In genomic region chr11:108197351-108197750, GRCh38 we compare ENCODE assay signal across 15 cellular contexts. TPM values are rescaled to one million over a fixed set of nuclear protein-coding genes. Genes with fewer than 3 reads are reported as not detected.
A peak's percentile ranks its signal among the peaks of the same experiment; 100 is the strongest.
DNase-seq lines count a peak whose midpoint lies in the region; ATAC-seq and TF ChIP-seq lines count a peak whose summit lies in the region.
"Had no signal": no experiment of that assay in that cellular context is flagged by ENCODE, and none has a peak within 500 bp of the region (broad histone marks: within the 10 kb centered on the region; RNA-seq: fewer than 3 reads in every experiment).

No MANE protein-coding gene starts in this region.

- H3K4me1 Mint-ChIP-seq in effector memory CD8-positive, alpha-beta T cell (ENCODE audit: low read depth in 2 of 2) = peaks cover 23 to 47% of the 10 kb centered on the region in 2 donors

- no peak overlapping the region for H2BK12ac ChIP-seq in neuronal stem cell (ENCODE audit: low read length)

- DNase-seq in GM10266 (ENCODE audit: extremely low spot score) (peak; percentile 14), NCI-H1092 treated with DMSO at 0.1 percent for 48 hours (lab: John Stamatoyannopoulos, UW) (no peak), NCI-H1436 treated with DMSO at 0.1 percent for 48 hours (lab: John Stamatoyannopoulos, UW) (no peak), neuronal stem cell (ENCODE audit: low spot score) (no peak)
- no peak for DNase-seq in effector memory CD8-positive, alpha-beta T cell
- DNase-seq: activated naive CD4-positive, alpha-beta T cell treated with Interleukin-2 at 50 U/mL for 16 hours; DND-41; effector CD8-positive, alpha-beta T cell; HFFc6; naive B cell; Right ventricle myocardium superior; T1000 had no signal

- no peak overlapping the region for H3K4me3 Mint-ChIP-seq in effector memory CD8-positive, alpha-beta T cell
- H3K4me3 Mint-ChIP-seq: HFFc6, naive B cell had no signal

- no peak overlapping the region for H4K91ac ChIP-seq in neuronal stem cell (ENCODE audit: low read depth, low read length, poor library complexity)

- H2AFZ ChIP-seq in neuronal stem cell (ENCODE audit: low read length) = no peak overlapping the region

- no peak overlapping the region for H3K4me3 ChIP-seq in neuronal stem cell (ENCODE audit: low read length in 2 of 2)
- H3K4me3 ChIP-seq: BLaER1 had no signal

- H3K18ac ChIP-seq in neuronal stem cell (ENCODE audit: low read length) = no peak overlapping the region

- no peak overlapping the region for H3K27ac ChIP-seq in neuronal stem cell (replicated peaks; ENCODE audit: low read length)
- H3K27ac ChIP-seq: BLaER1 had no signal

- no peak overlapping the region for H2BK15ac ChIP-seq in neuronal stem cell (ENCODE audit: low read length)

- H3K27me3 ChIP-seq in neuronal stem cell (ENCODE audit: control insufficient read depth in 3 of 3, insufficient read depth in 3 of 3, low read depth in 1 of 3, low read length in 3 of 3) = no peaks in the 10 kb centered on the region
- H3K27me3 ChIP-seq: BLaER1 had no signal

- H3K23ac ChIP-seq in neuronal stem cell (ENCODE audit: low read depth, low read length, poor library complexity) = no peak overlapping the region

- no peak overlapping the region for H3K4ac ChIP-seq in neuronal stem cell (ENCODE audit: low read length)

- H3K9me3 ChIP-seq in neuronal stem cell (replicated peaks in 1 of 2; ENCODE audit: control insufficient read depth in 2 of 2, insufficient read depth in 1 of 2, low read depth in 1 of 2, low read length in 2 of 2) = no peaks in the 10 kb centered on the region
- H3K9me3 ChIP-seq: BLaER1 had no signal

- ATAC-seq in GM18511 (IDR thresholded peaks at IDR 0.05; ENCODE audit: unreplicated experiment) = peak; percentile 37
- ATAC-seq in HG03064 (IDR thresholded peaks at IDR 0.05; ENCODE audit: low read depth, unreplicated experiment) = peak; percentile 49
- no peak for ATAC-seq in effector memory CD8-positive, alpha-beta T cell (replicated peaks)

- peaks cover 8 to 96% of the 10 kb centered on the region in 2 donors for H3K36me3 ChIP-seq in neuronal stem cell (replicated peaks in 1 of 2; ENCODE audit: control insufficient read depth in 2 of 2, insufficient read depth in 2 of 2, low read length in 2 of 2)

- H3K4me1 ChIP-seq in neuronal stem cell (ENCODE audit: control insufficient read depth in 2 of 2, insufficient read depth in 1 of 2, low read depth in 1 of 2, low read length in 2 of 2) = no peaks in the 10 kb centered on the region
- H3K4me1 ChIP-seq: BLaER1 had no signal

- H3K9ac ChIP-seq in neuronal stem cell (ENCODE audit: low read depth, low read length, poor library complexity) = no peak overlapping the region
- H3K9ac ChIP-seq: BLaER1 had no signal

- no peak overlapping the region for H2BK120ac ChIP-seq in neuronal stem cell (ENCODE audit: low read depth, low read length)

- no peaks in the 10 kb centered on the region for H3K9me3 Mint-ChIP-seq in effector memory CD8-positive, alpha-beta T cell
- H3K9me3 Mint-ChIP-seq: HFFc6, naive B cell had no signal

- no peak for TF ChIP-seq CTCF in GM10266 (IDR thresholded peaks at IDR 0.05; ENCODE audit: control insufficient read depth, insufficient read depth, low read depth, missing control alignments)

- no peak overlapping the region for H3K4me2 ChIP-seq in neuronal stem cell (ENCODE audit: insufficient read depth, low read length, poor library complexity, severe bottlenecking)
- H3K4me2 ChIP-seq: BLaER1 had no signal

- H3K36me3 Mint-ChIP-seq in effector memory CD8-positive, alpha-beta T cell (ENCODE audit: insufficient read depth) = peaks cover 43% of the 10 kb centered on the region

- peak overlapping the region; percentile 82 to 84 for H3K27ac Mint-ChIP-seq in effector memory CD8-positive, alpha-beta T cell
- H3K27ac Mint-ChIP-seq: HFFc6 had no signal

- H3K79me1 ChIP-seq in neuronal stem cell (ENCODE audit: low read depth, low read length) = peaks cover 9% of the 10 kb centered on the region

- H3K27me3 Mint-ChIP-seq in effector memory CD8-positive, alpha-beta T cell = no peaks in the 10 kb centered on the region
- H3K27me3 Mint-ChIP-seq: naive B cell had no signal

- no peak overlapping the region for H2BK5ac ChIP-seq in neuronal stem cell (ENCODE audit: low read length)

- no peak overlapping the region for H2AK5ac ChIP-seq in neuronal stem cell (ENCODE audit: low read depth, low read length)

- no peak overlapping the region for H3K14ac ChIP-seq in neuronal stem cell (ENCODE audit: low read length)

- H4K8ac ChIP-seq in neuronal stem cell (ENCODE audit: low read depth, low read length) = no peak overlapping the region

RNA-seq across cellular contexts. Expression of gene NPAT, which starts 25.1 kb away (rescaled TPM):
- polyA plus RNA-seq in neuronal stem cell (2013, experiment 1 of 2) = 9.8 TPM
- polyA plus RNA-seq in neuronal stem cell (2013, experiment 2 of 2) = 10.2 TPM

RNA-seq across cellular contexts. Expression of gene ATM, which starts 25.5 kb away (rescaled TPM):
- polyA plus RNA-seq in neuronal stem cell (2013, experiment 1 of 2) = 23.7 TPM
- polyA plus RNA-seq in neuronal stem cell (2013, experiment 2 of 2) = 24.4 TPM
